Comparison of ENCODE assay signal across 24 cellular contexts in genomic region chr4:15294832-15295231, GRCh38.
"Had no signal": no experiment of that assay in that cellular context is flagged by ENCODE, and none has a peak within 500 bp of the region (broad histone marks: within the 10 kb centered on the region; RNA-seq: fewer than 3 reads in every experiment).

No MANE protein-coding gene starts in this region.

- DNase-seq: effector CD8-positive, alpha-beta T cell; endodermal cell; foreskin fibroblast; gastrocnemius medialis; head of caudate nucleus; mucosa of descending colon; naive B cell; pancreas; stimulated activated CD4-positive, alpha-beta T cell treated with anti-CD3 and anti-CD28 coated beads, Interleukin-12 subunit alpha, Interleukin-12 subunit beta, amount 100 ng/mL, for 4 hours; stimulated activated CD4-positive, alpha-beta T cell treated with anti-CD3 and anti-CD28 coated beads, Interleukin-1b, Interleukin-23, amount 100 ng/mL, for 48 hours; stimulated activated CD4-positive, alpha-beta T cell treated with anti-CD3 and anti-CD28 coated beads, Interleukin-4, amount 100 ng/mL, for 1 hour; stimulated activated naive CD4-positive, alpha-beta T cell treated with Interleukin-2 at 50 U/mL for 16 hours; stomach; thyroid gland had no signal

- H3K9me3 ChIP-seq: gastrocnemius medialis, mucosa of descending colon, neutrophil, pancreas, stomach, thyroid gland, vagina had no signal

- H3K4me3 ChIP-seq: gastrocnemius medialis, lung, mucosa of descending colon, pancreas, smooth muscle cell, stomach, thyroid gland, vagina had no signal

- H3K4me2 ChIP-seq: smooth muscle cell had no signal

- H3K27ac ChIP-seq: epithelial cell of prostate, gastrocnemius medialis, neutrophil, pancreas, stomach, thyroid gland, vagina had no signal

- ATAC-seq: esophagus mucosa; gastrocnemius medialis; left lobe of liver; mucosa of descending colon; natural killer cell treated with Interleukin-12 subunit alpha and Interleukin-12 subunit beta and Interleukin-15 and Interleukin-18, amount 100 ng/mL, for 72 hours; pancreas; sciatic nerve; stimulated activated effector memory CD8-positive, alpha-beta T cell treated with anti-CD3 and anti-CD28 coated beads, Interleukin-12 subunit alpha, Interleukin-12 subunit beta, amount 100 ng/mL, for 72 hours had no signal

- H3K4me1 ChIP-seq: gastrocnemius medialis, pancreas, stomach, vagina had no signal

- H3K36me3 ChIP-seq: gastrocnemius medialis, neutrophil, pancreas, stomach, thyroid gland, vagina had no signal

- H3K27me3 ChIP-seq: gastrocnemius medialis, neutrophil, pancreas, stomach, thyroid gland, vagina had no signal
